8 cellular contexts compared by ENCODE assay signal in the genomic region with DNA sequence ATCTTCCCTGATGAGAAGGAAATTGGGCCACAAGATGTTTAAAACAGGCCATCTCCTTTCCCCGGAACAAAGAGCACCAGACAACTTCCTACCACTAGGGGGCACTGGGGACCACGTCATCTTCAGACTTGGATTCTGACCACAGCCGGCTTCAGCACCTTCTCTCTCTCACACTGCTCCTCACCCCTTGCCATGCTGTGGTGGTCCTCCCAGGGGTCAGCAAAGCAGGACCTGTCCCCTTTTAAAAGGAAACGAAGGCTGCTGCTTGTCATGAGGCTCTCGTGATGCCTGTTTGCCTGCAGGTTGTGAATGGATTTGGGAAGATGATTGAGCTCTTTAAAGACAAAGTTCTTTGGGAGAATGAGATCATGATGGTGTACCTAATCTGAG.
DNase-seq lines count a peak whose midpoint lies in the region; ATAC-seq lines count a peak whose summit lies in the region.

No MANE protein-coding gene starts in this region.

- DNase-seq in GF-D8 (lab: John Stamatoyannopoulos, UW) (peak; percentile 50), NCI-H2196 (lab: John Stamatoyannopoulos, UW; ENCODE audit: unreplicated experiment) (peak; percentile 67), kidney glomerular epithelial cell (lab: John Stamatoyannopoulos, UW) (peak; percentile 73)
- DNase-seq in activated CD4-positive, CD25-positive, alpha-beta regulatory T cell treated with anti-CD3 and anti-CD28 coated beads, Interleukin-2, amount 50 U/mL, for 16 hours (ENCODE audit: low read depth, low spot score), result peak; percentile 64
- DNase-seq in central memory CD4-positive, alpha-beta T cell, result peak; percentile 71
- DNase-seq in stimulated activated CD4-positive, alpha-beta T cell treated with anti-CD3 and anti-CD28 coated beads, Interleukin-1b, Interleukin-23, amount 100 ng/mL, for 24 hours (ENCODE audit: low read depth in 4 of 4, low spot score in 1 of 4), result peak; percentile 62 to 74 (median 70)

- ATAC-seq in HG02759 (IDR thresholded peaks at IDR 0.05; ENCODE audit: unreplicated experiment), result peak; percentile 67
- no peak for ATAC-seq in HG02571 (IDR thresholded peaks at IDR 0.05; ENCODE audit: unreplicated experiment)
